17 cellular contexts compared by ENCODE assay signal in the genomic region with DNA sequence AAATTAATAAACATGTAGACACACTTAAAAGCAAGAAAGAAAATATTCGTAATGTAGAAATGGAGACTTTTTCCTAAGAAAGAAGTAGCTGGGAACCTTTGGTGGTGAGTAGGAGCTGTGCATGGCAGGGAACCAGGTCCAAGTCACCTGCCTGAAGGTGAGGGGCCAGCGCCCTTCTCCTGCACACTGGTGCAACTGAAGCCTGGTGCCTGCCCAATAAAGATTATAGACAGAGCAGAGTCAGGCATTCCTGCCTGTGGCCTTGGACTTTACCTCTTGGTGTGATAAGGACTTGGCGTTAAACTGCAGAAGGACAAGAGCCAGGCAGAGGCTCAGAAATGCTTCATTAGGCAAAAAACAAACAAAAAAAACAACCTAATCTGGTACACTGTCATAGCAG. TPM values are rescaled to one million over a fixed set of nuclear protein-coding genes. Genes with fewer than 3 reads are reported as not detected.
"Had no signal": no experiment of that assay in that cellular context is flagged by ENCODE, and none has a peak within 500 bp of the region (broad histone marks: within the 10 kb centered on the region; RNA-seq: fewer than 3 reads in every experiment).

No MANE protein-coding gene starts in this region.

- H3K36me3 ChIP-seq: gastrocnemius medialis, heart right ventricle, vagina had no signal

- H3K4me1 ChIP-seq: gastrocnemius medialis, sigmoid colon, thyroid gland, vagina had no signal

- H3K9me3 ChIP-seq: gastrocnemius medialis, heart right ventricle, sigmoid colon, thyroid gland, vagina had no signal

- H3K4me3 ChIP-seq: dorsolateral prefrontal cortex, gastrocnemius medialis, heart right ventricle, sigmoid colon, thyroid gland, vagina had no signal

- H3K27me3 ChIP-seq: dorsolateral prefrontal cortex, gastrocnemius medialis, heart right ventricle, sigmoid colon, thyroid gland, vagina had no signal

- FAIRE-seq: astrocyte had no signal

- ATAC-seq: activated CD8-positive, alpha-beta memory T cell treated with anti-CD3 and anti-CD28 coated beads, Interleukin-2, amount 10 ng/mL, durations not matched to agents 7 days and 5 days; gastrocnemius medialis; natural killer cell treated with Interleukin-12 subunit alpha and Interleukin-12 subunit beta and Interleukin-15 and Interleukin-18, amount 100 ng/mL, for 72 hours; T-cell had no signal

- DNase-seq: activated CD4-positive, alpha-beta memory T cell treated with anti-CD3 and anti-CD28 coated beads for 36 hours; activated CD8-positive, alpha-beta memory T cell treated with anti-CD3 and anti-CD28 coated beads, Interleukin-2, amount 10 ng/mL, durations not matched to agents 7 days and 5 days; activated naive CD4-positive, alpha-beta T cell treated with anti-CD3 and anti-CD28 coated beads, Interleukin-2, amount 10 ng/mL, durations not matched to agents 7 days and 5 days; activated T-cell treated with anti-CD3 and anti-CD28 coated beads, Interleukin-2, amount 50 U/mL, for 24 hours; dorsolateral prefrontal cortex; endodermal cell; gastrocnemius medialis; heart right ventricle; sigmoid colon; stimulated activated CD4-positive, alpha-beta T cell treated with anti-CD3 and anti-CD28 coated beads, Interleukin-12 subunit alpha, Interleukin-12 subunit beta, amount 100 ng/mL, for 4 hours; stimulated activated CD4-positive, alpha-beta T cell treated with anti-CD3 and anti-CD28 coated beads, Interleukin-2, amount 100 ng/mL, for 24 hours; T-cell; T-helper 9 cell; thyroid gland had no signal

- H3K27ac ChIP-seq: dorsolateral prefrontal cortex, gastrocnemius medialis, heart right ventricle, sigmoid colon, thyroid gland, vagina had no signal

RNA-seq across cellular contexts. Expression of gene CFAP91, which starts 14.2 kb away (rescaled TPM):
- total RNA-seq: natural killer cell treated with Interleukin-12 subunit alpha and Interleukin-12 subunit beta and Interleukin-15 and Interleukin-18, amount 100 ng/mL, for 72 hours had no signal
